ENCODE assay signal across 8 cellular contexts in genomic region chr9:36036780-36037579, GRCh38. TPM values are rescaled to one million over a fixed set of nuclear protein-coding genes. Genes with fewer than 3 reads are reported as not detected.
DNase-seq lines count a peak whose midpoint lies in the region; ATAC-seq and TF ChIP-seq lines count a peak whose summit lies in the region.

RECK (plus strand) TSS chr9:36036913; CDS start chr9:36036999, 86 bp downstream.

- TF ChIP-seq CTCF in A673 (conservative IDR thresholded peaks at IDR 0.05; ENCODE audit: low read depth, low read length) (no peak), dorsolateral prefrontal cortex (IDR thresholded peaks at IDR 0.05 in 54 of 56, conservative IDR thresholded peaks at IDR 0.05 in 2 of 56; ENCODE audit: low read depth in 1 of 56, partially characterized antibody in 56 of 56) (peak in 12 of 56 donors; percentile 3 to 44 (median 22)), liver (IDR thresholded peaks at IDR 0.05; ENCODE audit: low read depth, low read length, missing input control) (no peak)

- H3K4me3 ChIP-seq in A673 (ENCODE audit: low read depth, low read length, poor library complexity, severe bottlenecking) = peak within 1 kb of the TSS; percentile 95
- peak within 1 kb of the TSS; percentile 61 to 99 (median 87) for H3K4me3 ChIP-seq in dorsolateral prefrontal cortex
- peak within 1 kb of the TSS; percentile 41 to 73 (median 67) for H3K4me3 ChIP-seq in liver (ENCODE audit: low read depth in 1 of 3, low read length in 3 of 3)

- CTCF ChIA-PET in A673 (lab: Charles Lee) = interaction anchor here (0.8 kb wide), 1 partner anchor 14 kb away, joined by 3 read pairs; no protein-coding TSS in a partner anchor

- intact Hi-C loops in A673 (cut with micrococcal nuclease; ENCODE audit: unreplicated experiment) = no loop called here
- intact Hi-C loops in dorsolateral prefrontal cortex (cut with DNase I) = loop anchor here in 1 of 2 donors (5.0 to 10.0 kb wide), 2 partner anchors 110 to 158 kb away; partner anchors contain the start of gene CLTA

- DNase-seq in A673 (ENCODE audit: low spot score) (peak; percentile 89), NCI-H446 (lab: John Stamatoyannopoulos, UW) (peak; percentile 73 to 90), dorsolateral prefrontal cortex (peak; percentile 83 to 94 (median 91))
- DNase-seq in activated CD4-positive, alpha-beta T cell treated with anti-CD3 and anti-CD28 coated beads, Interleukin-2, amount 50 U/mL, for 48 hours = peak; percentile 93 to 94
- DNase-seq in stimulated activated CD4-positive, alpha-beta T cell treated with anti-CD3 and anti-CD28 coated beads, Interleukin-2, amount 100 ng/mL, for 48 hours = peak; percentile 89 to 91

- H3K36me3 ChIP-seq in A673 (ENCODE audit: insufficient read depth, low read length, poor library complexity, severe bottlenecking) = no peaks in the 10 kb centered on the region
- H3K36me3 ChIP-seq in liver (ENCODE audit: control insufficient read depth in 4 of 4, insufficient read depth in 3 of 4, low read depth in 1 of 4, low read length in 3 of 4) = no peaks in the 10 kb centered on the region

- H3K27ac ChIP-seq in A673 (ENCODE audit: low read depth, low read length, poor library complexity, severe bottlenecking) (peak within 1 kb of the TSS; percentile 71), dorsolateral prefrontal cortex (peak within 1 kb of the TSS in 57 of 59 donors; percentile 33 to 90 (median 79)), liver (ENCODE audit: low read depth in 1 of 2, low read length in 2 of 2) (peak within 1 kb of the TSS; percentile 35 to 56)

- peak within 1 kb of the TSS in 1 of 2 donors; percentile 43 for H3K9ac ChIP-seq in liver (ENCODE audit: low read depth in 1 of 2, low read length in 2 of 2)

- TF ChIP-seq RAD21 in liver (IDR thresholded peaks at IDR 0.05) = no peak

- H3K4me1 ChIP-seq in A673 (ENCODE audit: insufficient read depth, low read length, poor library complexity, severe bottlenecking) = peaks cover 14% of the 10 kb centered on the region
- peaks cover 0 to 13% (median 7%) of the 10 kb centered on the region in 4 donors for H3K4me1 ChIP-seq in liver (ENCODE audit: control insufficient read depth in 4 of 4, insufficient read depth in 4 of 4, low read length in 3 of 4)

- no TSS peak for BruUV-seq in A673 (replicated peaks; lab: Mats Ljungman, UMichigan)

- ATAC-seq in GM18867 (IDR thresholded peaks at IDR 0.05; ENCODE audit: unreplicated experiment) (peak; percentile 88), HG03135 (IDR thresholded peaks at IDR 0.05; ENCODE audit: unreplicated experiment) (peak; percentile 73)

- 2% methylated on average over 80 of the region's 80 CpGs for WGBS in liver

- POLR2A ChIA-PET in A673 (lab: Charles Lee; ENCODE audit: low non-redundant PET) = no interaction called here

- H3K9me3 ChIP-seq in A673 (ENCODE audit: low read depth, low read length, poor library complexity, severe bottlenecking) (no peaks in the 10 kb centered on the region), liver (ENCODE audit: control insufficient read depth in 4 of 4, low read length in 3 of 4) (no peaks in the 10 kb centered on the region)

- H3K27me3 ChIP-seq in A673 (replicated peaks; ENCODE audit: insufficient read depth, low read depth, low read length, poor library complexity) (no peaks in the 10 kb centered on the region), dorsolateral prefrontal cortex (no peaks in the 10 kb centered on the region), liver (ENCODE audit: control insufficient read depth in 4 of 4, insufficient read depth in 4 of 4, low read length in 3 of 4) (no peaks in the 10 kb centered on the region)

TF ChIP-seq in liver, 16 proteins besides CTCF, POLR2A, EP300 and RAD21:
- TF ChIP-seq SP1 (IDR thresholded peaks at IDR 0.05) (peak; percentile 22), FOXA1 (IDR thresholded peaks at IDR 0.05) (no peak), HNF4A (conservative IDR thresholded peaks at IDR 0.05) (peak in 1 of 2 donors; percentile 19), JUND (IDR thresholded peaks at IDR 0.05) (no peak), EGR1 (IDR thresholded peaks at IDR 0.05; ENCODE audit: low read depth in 2 of 2) (no peak), RXRA (IDR thresholded peaks at IDR 0.05) (peak in 1 of 2 donors; percentile 3), NR2F2 (IDR thresholded peaks at IDR 0.05) (no peak)

RNA-seq across cellular contexts. Expression of gene RECK, which starts in this region (rescaled TPM):
- total RNA-seq in A673 (2021) = 9.1 and 11.9 TPM in 2 replicates
- 10 to 100 TPM in 91 of 120 experiments, 1 to 10 TPM in 29; 6.6 to 15.7 (median 11.5) TPM for total RNA-seq in dorsolateral prefrontal cortex
- total RNA-seq in liver = 1 to 10 TPM; 2.1 to 3.5 TPM
- 1 to 10 TPM; 2.1 to 2.5 TPM for polyA plus RNA-seq in liver

Comparison
In these comparisons a context has a peak if more than half of its experiments do, and no peak if none do; other contexts are left out.
1. Peak in every context shown above with its lines: DNase-seq, ATAC-seq, H3K4me3 ChIP-seq and H3K27ac ChIP-seq.